Comparison of ENCODE assay signal across 1 cellular context in genomic region chr9:127769985-127770904, GRCh38.
TF ChIP-seq lines count a peak whose summit lies in the region.

No MANE protein-coding gene starts in this region.

TF ChIP-seq in K562, 482 proteins besides CTCF, POLR2A, EP300 and RAD21 (continued from another document):
- TF ChIP-seq HES1 (IDR thresholded peaks at IDR 0.05; ENCODE audit: low read depth) (no peak), ZNF354B (CRISPR knock-in tag; IDR thresholded peaks at IDR 0.05) (no peak), ZNF324 (CRISPR knock-in tag; IDR thresholded peaks at IDR 0.05) (no peak), CTCFL (IDR thresholded peaks at IDR 0.05; ENCODE audit: borderline replicate concordance, insufficient read depth, low read depth, low read length, poor library complexity, severe bottlenecking) (no peak), ZFP36 (IDR thresholded peaks at IDR 0.05; ENCODE audit: low read depth, low read length, partially characterized antibody) (no peak), EZH2 (IDR thresholded peaks at IDR 0.05; ENCODE audit: borderline replicate concordance, low read depth, low read length) (no peak), ESRRA (IDR thresholded peaks at IDR 0.05; ENCODE audit: borderline replicate concordance, low read depth) (no peak), SREBF2 (CRISPR knock-in tag; IDR thresholded peaks at IDR 0.05) (no peak), GABPA (tag; conservative IDR thresholded peaks at IDR 0.05; ENCODE audit: low read depth) (no peak), CTBP1 (IDR thresholded peaks at IDR 0.05; ENCODE audit: borderline replicate concordance) (peak; percentile 23; the same call in 1 of the 2 replicates), PKNOX1 (IDR thresholded peaks at IDR 0.05) (no peak)
